ENCODE assay signal across 8 cellular contexts in genomic region chr16:71367243-71367976, GRCh38. TPM values are rescaled to one million over a fixed set of nuclear protein-coding genes. Genes with fewer than 3 reads are reported as not detected.
DNase-seq lines count a peak whose midpoint lies in the region; ATAC-seq, FAIRE-seq and TF ChIP-seq lines count a peak whose summit lies in the region.

No MANE protein-coding gene starts in this region.

- no peaks in the 10 kb centered on the region for H3K36me3 Mint-ChIP-seq in activated T-cell treated with anti-CD3 and anti-CD28 coated beads, Interleukin-2, amount 50 U/mL, for 72 hours (ENCODE audit: insufficient read depth in 2 of 2)

- TF ChIP-seq CTCF in stomach (IDR thresholded peaks at IDR 0.05) (peak in 1 of 7 experiments; percentile 10), lower leg skin (IDR thresholded peaks at IDR 0.05) (no peak)

- peak; percentile 77 for DNase-seq in COLO668 (lab: John Stamatoyannopoulos, UW; ENCODE audit: unreplicated experiment)
- peak; percentile 45 for DNase-seq in GM19239 (ENCODE audit: insufficient read length, low spot score)
- DNase-seq in NCI-H2227 (lab: John Stamatoyannopoulos, UW; ENCODE audit: unreplicated experiment): peak; percentile 74
- peak; percentile 64 to 65 for DNase-seq in activated T-cell treated with anti-CD3 and anti-CD28 coated beads, Interleukin-2, amount 50 U/mL, for 72 hours
- DNase-seq in islet precursor cell: peak; percentile 91
- peak; percentile 28 for DNase-seq in stomach
- no peak for DNase-seq in lower leg skin (ENCODE audit: low spot score in 2 of 2)

- TF ChIP-seq POLR2A in stomach (IDR thresholded peaks at IDR 0.05) (no peak), lower leg skin (IDR thresholded peaks at IDR 0.05) (no peak)

- intact Hi-C loops in stomach (cut with DNase I; ENCODE audit: low total_unique reads): no loop called here
- intact Hi-C loops in lower leg skin (cut with DNase I; ENCODE audit: low total_unique reads): no loop called here

- 54 to 61% (median 54%) methylated on average over 12 of the region's 12 CpGs for WGBS in stomach, 5 donors
- WGBS in lower leg skin, 2 donors: 52 to 55% methylated on average over 12 of the region's 12 CpGs

- H3K36me3 ChIP-seq in stomach: no peaks in the 10 kb centered on the region

- TF ChIP-seq EP300 in stomach (IDR thresholded peaks at IDR 0.05): no peak

- H3K9me3 ChIP-seq in stomach: no peaks in the 10 kb centered on the region

- no peak overlapping the region for H3K27ac Mint-ChIP-seq in activated T-cell treated with anti-CD3 and anti-CD28 coated beads, Interleukin-2, amount 50 U/mL, for 72 hours

- no peaks in the 10 kb centered on the region for H3K9me3 Mint-ChIP-seq in activated T-cell treated with anti-CD3 and anti-CD28 coated beads, Interleukin-2, amount 50 U/mL, for 72 hours

- peak; percentile 84 to 87 for ATAC-seq in activated T-cell treated with anti-CD3 and anti-CD28 coated beads, Interleukin-2, amount 50 U/mL, for 72 hours (replicated peaks in 1 of 2)
- no peak for ATAC-seq in HG02759 (IDR thresholded peaks at IDR 0.05; ENCODE audit: unreplicated experiment)

- no peak overlapping the region for H3K27ac ChIP-seq in stomach

- H3K4me3 Mint-ChIP-seq in activated T-cell treated with anti-CD3 and anti-CD28 coated beads, Interleukin-2, amount 50 U/mL, for 72 hours: no peak overlapping the region

- H3K4me1 ChIP-seq in stomach: no peaks in the 10 kb centered on the region

- peaks cover 11% of the 10 kb centered on the region for H3K4me1 Mint-ChIP-seq in activated T-cell treated with anti-CD3 and anti-CD28 coated beads, Interleukin-2, amount 50 U/mL, for 72 hours (ENCODE audit: low read depth)

- H3K4me3 ChIP-seq in stomach: no peak overlapping the region
- H3K4me3 ChIP-seq in lower leg skin (ENCODE audit: low read depth, poor library complexity, severe bottlenecking): no peak overlapping the region

- H3K27me3 Mint-ChIP-seq in activated T-cell treated with anti-CD3 and anti-CD28 coated beads, Interleukin-2, amount 50 U/mL, for 72 hours (ENCODE audit: low read depth): no peaks in the 10 kb centered on the region

- H3K27me3 ChIP-seq in stomach: peaks cover 0 to 63% (median 5%) of the 10 kb centered on the region in 3 donors

- FAIRE-seq in GM19239 (lab: Jason Lieb, UNC): no peak

RNA-seq across cellular contexts. Expression of gene CALB2, which starts 8.9 kb away (rescaled TPM):
- not detected for total RNA-seq in activated T-cell treated with anti-CD3 and anti-CD28 coated beads, Interleukin-2, amount 50 U/mL, for 72 hours
- total RNA-seq in stomach: 1 to 10 TPM in 3 of 5 donors, not detected in 2; 1.4 to 2.6 (median 2.0) TPM
- under 1 TPM; 0.46 to 0.87 (median 0.75) TPM for polyA plus RNA-seq in stomach
- total RNA-seq in lower leg skin: 1 to 10 TPM in 3 of 4 donors, not detected in 1; 3.8 to 5.1 (median 4.1) TPM

Comparison
In these comparisons a context has a peak if more than half of its experiments do, and no peak if none do; other contexts are left out.
1. DNase-seq: peak in COLO668 (single experiment), GM19239 (single experiment), NCI-H2227 (single experiment), activated T-cell treated with anti-CD3 and anti-CD28 coated beads, Interleukin-2, amount 50 U/mL, for 72 hours (2 of 2), islet precursor cell (single experiment) and stomach (single experiment); none in lower leg skin (0 of 2).